Comparison of ENCODE assay signal across 16 cellular contexts in genomic region chr16:68764866-68765265, GRCh38. TPM values are rescaled to one million over a fixed set of nuclear protein-coding genes. Genes with fewer than 3 reads are reported as not detected.
DNase-seq lines count a peak whose midpoint lies in the region; ATAC-seq and TF ChIP-seq lines count a peak whose summit lies in the region.
"Had no signal": no experiment of that assay in that cellular context is flagged by ENCODE, and none has a peak within 500 bp of the region (broad histone marks: within the 10 kb centered on the region; RNA-seq: fewer than 3 reads in every experiment).

No MANE protein-coding gene starts in this region.

- TF ChIP-seq CTCF in PC-9 (conservative IDR thresholded peaks at IDR 0.05), result no peak

- H3K4me3 ChIP-seq in PC-9, result no peak overlapping the region
- H3K4me3 ChIP-seq: gastroesophageal sphincter, spleen had no signal

- H3K9me3 ChIP-seq in PC-9 (ENCODE audit: insufficient read depth, low read depth), result no peaks in the 10 kb centered on the region
- H3K9me3 ChIP-seq: gastroesophageal sphincter, spleen had no signal

- H3K9me2 ChIP-seq in PC-9 (ENCODE audit: insufficient read depth), result no peaks in the 10 kb centered on the region

- no peaks in the 10 kb centered on the region for H3K27me3 ChIP-seq in PC-9 (ENCODE audit: insufficient read depth, low read depth)

- no peak for ATAC-seq in HG03095 (IDR thresholded peaks at IDR 0.05; ENCODE audit: unreplicated experiment)
- ATAC-seq in esophagus mucosa, result no peak
- ATAC-seq: gastroesophageal sphincter had no signal

- CTCF ChIA-PET in PC-9 (lab: Charles Lee), result no interaction called here

- no peaks in the 10 kb centered on the region for H4K20me1 ChIP-seq in PC-9 (ENCODE audit: insufficient read depth)

- DNase-seq in stimulated activated CD4-positive, alpha-beta T cell treated with anti-CD3 and anti-CD28 coated beads, Interleukin-15, amount 100 ng/mL, for 24 hours, result peak; percentile 56
- DNase-seq in stimulated activated CD4-positive, alpha-beta T cell treated with anti-CD3 and anti-CD28 coated beads, Interleukin-12 subunit alpha, Interleukin-12 subunit beta, amount 100 ng/mL, for 4 hours, result no peak
- no peak for DNase-seq in PC-9
- DNase-seq in caudate nucleus (lab: John Stamatoyannopoulos, UW), result no peak
- DNase-seq in substantia nigra (lab: John Stamatoyannopoulos, UW), result no peak
- no peak for DNase-seq in NCI-H2107 (lab: John Stamatoyannopoulos, UW)
- DNase-seq: activated CD8-positive, alpha-beta memory T cell treated with anti-CD3 and anti-CD28 coated beads, Interleukin-2, amount 50 U/mL, for 4 hours; AML-193; effector memory CD4-positive, alpha-beta T cell; NCI-H1417; NCI-H69; spleen; T-helper 9 cell had no signal

- H3K27ac ChIP-seq in PC-9 (0 out of 2 replicates have a peak overlapping the region, but pooled peaks have one; percentile 22), caudate nucleus (ENCODE audit: low read depth, low read length) (peak overlapping the region; percentile 49), substantia nigra (ENCODE audit: low read depth, low read length, poor library complexity, severe bottlenecking) (peak overlapping the region; percentile 86)
- H3K27ac ChIP-seq: gastroesophageal sphincter had no signal

- H3K79me2 ChIP-seq in PC-9 (ENCODE audit: low read depth), result peaks cover 65% of the 10 kb centered on the region

- no peak overlapping the region for H2AFZ ChIP-seq in PC-9

- H3K4me2 ChIP-seq in PC-9, result no peak overlapping the region

- POLR2A ChIA-PET in PC-9 (lab: Charles Lee; ENCODE audit: unreplicated experiment), result no interaction called here

- peaks cover 16% of the 10 kb centered on the region for H3K4me1 ChIP-seq in PC-9 (replicated peaks; ENCODE audit: insufficient read depth)
- H3K4me1 ChIP-seq: gastroesophageal sphincter had no signal

- no peaks in the 10 kb centered on the region for H3K36me3 ChIP-seq in PC-9 (ENCODE audit: low read depth)
- H3K36me3 ChIP-seq: gastroesophageal sphincter, spleen had no signal

- peaks cover 7% of the 10 kb centered on the region; the same call in 1 of the 2 replicates for H3F3A ChIP-seq in PC-9 (ENCODE audit: insufficient read depth, low read depth)

- BruUV-seq in PC-9 (replicated peaks; lab: Mats Ljungman, UMichigan), result no TSS peak

- intact Hi-C loops in PC-9 (cut with micrococcal nuclease; ENCODE audit: unreplicated experiment), result no loop called here

RNA-seq across cellular contexts. Expression of gene CDH1, which starts 27.8 kb away (rescaled TPM):
- 117 and 120 TPM in 2 replicates for total RNA-seq in PC-9 (2021)
- 334 TPM for total RNA-seq in esophagus mucosa

Comparison
In these comparisons a context has a peak if more than half of its experiments do, and no peak if none do; other contexts are left out.
1. H3K27ac ChIP-seq: peak in every context shown above with its lines; median percentile 86 in substantia nigra; 49 in caudate nucleus; 22 in PC-9.